Comparison of ENCODE assay signal across 11 cellular contexts in genomic region chr16:2551420-2551889, GRCh38. TPM values are rescaled to one million over a fixed set of nuclear protein-coding genes. Genes with fewer than 3 reads are reported as not detected.
DNase-seq lines count a peak whose midpoint lies in the region; ATAC-seq and TF ChIP-seq lines count a peak whose summit lies in the region.
"Not testable (repeated sequence)": the region's sequence is repeated elsewhere in the genome, so short reads cannot be mapped to it uniquely, and the experiment has no call there.
"Had no signal": no experiment of that assay in that cellular context is flagged by ENCODE, and none has a peak within 500 bp of the region (broad histone marks: within the 10 kb centered on the region; RNA-seq: fewer than 3 reads in every experiment).

No MANE protein-coding gene starts in this region.

- ATAC-seq in RWPE2 (ENCODE audit: low read depth): not testable (repeated sequence)

- not testable (repeated sequence) for H3K4me3 Mint-ChIP-seq in Caco-2 (ENCODE audit: unreplicated experiment); type B pancreatic cell

- not testable (repeated sequence) for BruUV-seq in Caco-2 (replicated peaks; lab: Mats Ljungman, UMichigan); mammary epithelial cell (replicated peaks; lab: Mats Ljungman, UMichigan)

- H3K9me3 Mint-ChIP-seq in Caco-2 (ENCODE audit: unreplicated experiment); type B pancreatic cell: not testable (repeated sequence)

- in situ Hi-C loops in mammary epithelial cell (cut with MboI; ENCODE audit: low sequenced_read_pairs in 2 of 2): not testable (repeated sequence)

- TF ChIP-seq CTCF in Caco-2 (IDR thresholded peaks at IDR 0.05; ENCODE audit: insufficient read depth in 1 of 2, low read depth in 1 of 2, low read length in 1 of 2, severe bottlenecking in 1 of 2, unreplicated experiment in 1 of 2) (peak; percentile 20 to 22), RWPE2 (IDR thresholded peaks at IDR 0.05; ENCODE audit: poor library complexity, severe bottlenecking) (peak; percentile 10), mammary epithelial cell (conservative IDR thresholded peaks at IDR 0.05 in 1 of 2, IDR thresholded peaks at IDR 0.05 in 1 of 2; ENCODE audit: extremely low read depth in 1 of 2, insufficient read depth in 1 of 2, low read depth in 1 of 2, low read length in 2 of 2) (peak in 1 of 2 donors; percentile 27), fibroblast of pulmonary artery (IDR thresholded peaks at IDR 0.05; ENCODE audit: low read length, missing control alignments) (peak; percentile 11), osteoblast (IDR thresholded peaks at IDR 0.05; ENCODE audit: extremely low read depth, low read depth, low read length) (peak; percentile 29), type B pancreatic cell (conservative IDR thresholded peaks at IDR 0.05) (peak; percentile 46)

- not testable (repeated sequence) for H3K4me1 ChIP-seq in Caco-2; RWPE2 (ENCODE audit: insufficient read depth, poor library complexity, severe bottlenecking); mammary epithelial cell (ENCODE audit: insufficient read depth, low read length); osteoblast (ENCODE audit: insufficient read depth, low read length)

- not testable (repeated sequence) for H3K36me3 Mint-ChIP-seq in Caco-2 (ENCODE audit: insufficient read depth, unreplicated experiment); type B pancreatic cell

- CTCF ChIA-PET in Caco-2 (lab: Charles Lee): interaction anchor here (0.7 kb wide), 5 partner anchors 15 to 361 kb away, joined by 3 to 10 read pairs (median 7); partner anchors contain the start of gene ECI1
- CTCF ChIA-PET in mammary epithelial cell (lab: Charles Lee; ENCODE audit: low non-redundant PET): interaction anchor here (0.7 kb wide), 1 partner anchor 320 kb away, joined by 22 read pairs; no protein-coding TSS in a partner anchor

- H2AFZ ChIP-seq in mammary epithelial cell (ENCODE audit: low read depth, low read length); osteoblast (ENCODE audit: low read length): not testable (repeated sequence)

- WGBS in mammary epithelial cell (ENCODE audit: low coverage, missing lambda C conversion rate): 26% methylated on average over 8 of the region's 17 CpGs

- DNase-seq in Caco-2: peak; percentile 49 to 61
- peak; percentile 23 for DNase-seq in HT-29 (ENCODE audit: low spot score)
- not testable (repeated sequence) for DNase-seq in RWPE2 (ENCODE audit: low spot score); osteoblast (ENCODE audit: insufficient read length, low spot score, missing footprints); type B pancreatic cell (ENCODE audit: extremely low spot score, unreplicated experiment)
- peak; percentile 24 for DNase-seq in mammary epithelial cell
- DNase-seq in fibroblast of pulmonary artery (ENCODE audit: low read depth): peak; percentile 58
- DNase-seq in kidney tubule cell (ENCODE audit: low spot score): peak; percentile 52

- intact Hi-C loops in Caco-2 (cut with micrococcal nuclease; ENCODE audit: unreplicated experiment); mammary epithelial cell (cut with micrococcal nuclease): not testable (repeated sequence)

- H3K27me3 Mint-ChIP-seq in Caco-2 (ENCODE audit: insufficient read depth, unreplicated experiment); type B pancreatic cell: not testable (repeated sequence)

- peaks cover 11% of the 10 kb centered on the region for H3K79me2 ChIP-seq in mammary epithelial cell (ENCODE audit: insufficient read depth, low read length)
- not testable (repeated sequence) for H3K79me2 ChIP-seq in osteoblast (ENCODE audit: insufficient read depth, low read length)

- POLR2A ChIA-PET in Caco-2 (lab: Charles Lee): interaction anchor here (0.7 kb wide), 1 partner anchor 14 kb away, joined by 6 read pairs; the partner anchor contains the start of gene PDPK1

- not testable (repeated sequence) for H3K27me3 ChIP-seq in Caco-2 (replicated peaks; ENCODE audit: control insufficient read depth, insufficient read depth, low read length); RWPE2 (ENCODE audit: insufficient read depth, poor library complexity, severe bottlenecking); mammary epithelial cell (ENCODE audit: insufficient read depth, low read length); osteoblast (ENCODE audit: insufficient read depth, low read length)

- H3K36me3 ChIP-seq in Caco-2 (ENCODE audit: control insufficient read depth, insufficient read depth, low read length); RWPE2 (ENCODE audit: low read depth); mammary epithelial cell (ENCODE audit: insufficient read depth, low read length); osteoblast (ENCODE audit: insufficient read depth, low read length): not testable (repeated sequence)

- peak overlapping the region; percentile 5 for H3K9ac ChIP-seq in mammary epithelial cell (ENCODE audit: insufficient read depth, low read length)

- H3K4me1 Mint-ChIP-seq in Caco-2 (ENCODE audit: low read depth, unreplicated experiment); type B pancreatic cell (ENCODE audit: unreplicated experiment): not testable (repeated sequence)

- not testable (repeated sequence) for H3K27ac ChIP-seq in RWPE2 (ENCODE audit: poor library complexity, severe bottlenecking); mammary epithelial cell (ENCODE audit: insufficient read depth, low read depth, low read length); osteoblast (ENCODE audit: low read depth, low read length)

- not testable (repeated sequence) for H3K9me3 ChIP-seq in Caco-2; RWPE2 (ENCODE audit: severe bottlenecking); mammary epithelial cell (replicated peaks; ENCODE audit: insufficient read depth, low read length); osteoblast (ENCODE audit: low read depth, low read length)

- not testable (repeated sequence) for H3K4me3 ChIP-seq in Caco-2 (ENCODE audit: low read depth, low read length); RWPE2 (ENCODE audit: severe bottlenecking); mammary epithelial cell (replicated peaks in 1 of 3; ENCODE audit: insufficient read depth in 1 of 3, low read depth in 2 of 3, low read length in 3 of 3); fibroblast of pulmonary artery (replicated peaks; ENCODE audit: low read depth, low read length); osteoblast (ENCODE audit: insufficient read depth, low read length)

- not testable (repeated sequence) for H4K20me1 ChIP-seq in mammary epithelial cell (ENCODE audit: insufficient read depth, low read length); osteoblast (ENCODE audit: insufficient read depth, low read length)

- peak overlapping the region; percentile 51 for H3K4me2 ChIP-seq in mammary epithelial cell (ENCODE audit: insufficient read depth, low read depth, low read length)
- not testable (repeated sequence) for H3K4me2 ChIP-seq in osteoblast (ENCODE audit: insufficient read depth, low read length)

- dilution Hi-C loops in mammary epithelial cell (cut with HindIII; ENCODE audit: low sequenced_read_pairs): not testable (repeated sequence)

- H3K27ac Mint-ChIP-seq in Caco-2 (ENCODE audit: unreplicated experiment) (peak overlapping the region; percentile 72), type B pancreatic cell (peak overlapping the region; percentile 88)

RNA-seq across cellular contexts. Expression of gene PDPK1, which starts 13.6 kb away (rescaled TPM):
- total RNA-seq in Caco-2 (2022) (60.5 and 69.8 TPM in 2 replicates), mammary epithelial cell (10 to 100 TPM; 28.2 to 33.7 TPM), osteoblast (19.2 and 23.2 TPM in 2 replicates), type B pancreatic cell (ENCODE audit: low replicate concordance) (40.8 and 57.1 TPM in 2 replicates)
- 21.2 and 23.7 TPM in 2 replicates for total RNA-seq in HT-29 (2014; rRNA removed; shearing (Covaris generic))
- polyA plus RNA-seq in mammary epithelial cell: 22.8 TPM
- 84.3 TPM for polyA minus RNA-seq in mammary epithelial cell

RNA-seq across cellular contexts. Expression of gene CEMP1, which starts 20.2 kb away (rescaled TPM):
- 0.63 and 0.68 TPM in 2 replicates for total RNA-seq in Caco-2 (2022)
- 0.84 TPM in 1 of 2 replicates, not detected in the other for total RNA-seq in HT-29 (2014; rRNA removed; shearing (Covaris generic))
- under 1 TPM in 1 of 2 donors, not detected in 1; 0.33 TPM for total RNA-seq in mammary epithelial cell
- not detected for polyA plus RNA-seq in mammary epithelial cell
- polyA minus RNA-seq in mammary epithelial cell: not detected
- total RNA-seq in osteoblast: not detected in 2 replicates
- 0.22 and 0.74 TPM in 2 replicates for total RNA-seq in type B pancreatic cell (ENCODE audit: low replicate concordance)
- total RNA-seq: cerebellum, MCF 10A, SJSA1 had no signal

RNA-seq across cellular contexts. Expression of gene AMDHD2, which starts 31.3 kb away (rescaled TPM):
- total RNA-seq in Caco-2 (2022) (62.3 and 67.2 TPM in 2 replicates), mammary epithelial cell (10 to 100 TPM; 23.5 to 31.9 TPM), osteoblast (88.4 and 94.8 TPM in 2 replicates), type B pancreatic cell (ENCODE audit: low replicate concordance) (46.1 and 61.8 TPM in 2 replicates)
- 112 and 114 TPM in 2 replicates for total RNA-seq in HT-29 (2014; rRNA removed; shearing (Covaris generic))
- 12.2 TPM for polyA plus RNA-seq in mammary epithelial cell
- polyA minus RNA-seq in mammary epithelial cell: 4.4 TPM

RNA-seq across cellular contexts. Expression of gene ATP6V0C, which starts 37.7 kb away (rescaled TPM):
- 200 and 204 TPM in 2 replicates for total RNA-seq in Caco-2 (2022)
- total RNA-seq in HT-29 (2014; rRNA removed; shearing (Covaris generic)): 99.9 and 117 TPM in 2 replicates
- 100 to 1,000 TPM in 1 of 2 donors, 10 to 100 TPM in 1; 41.5 to 250 TPM for total RNA-seq in mammary epithelial cell
- 95.2 TPM for polyA plus RNA-seq in mammary epithelial cell
- 81.4 TPM for polyA minus RNA-seq in mammary epithelial cell
- 18.8 and 22.7 TPM in 2 replicates for total RNA-seq in osteoblast
- 155 and 223 TPM in 2 replicates for total RNA-seq in type B pancreatic cell (ENCODE audit: low replicate concordance)
